In the genomic region with DNA sequence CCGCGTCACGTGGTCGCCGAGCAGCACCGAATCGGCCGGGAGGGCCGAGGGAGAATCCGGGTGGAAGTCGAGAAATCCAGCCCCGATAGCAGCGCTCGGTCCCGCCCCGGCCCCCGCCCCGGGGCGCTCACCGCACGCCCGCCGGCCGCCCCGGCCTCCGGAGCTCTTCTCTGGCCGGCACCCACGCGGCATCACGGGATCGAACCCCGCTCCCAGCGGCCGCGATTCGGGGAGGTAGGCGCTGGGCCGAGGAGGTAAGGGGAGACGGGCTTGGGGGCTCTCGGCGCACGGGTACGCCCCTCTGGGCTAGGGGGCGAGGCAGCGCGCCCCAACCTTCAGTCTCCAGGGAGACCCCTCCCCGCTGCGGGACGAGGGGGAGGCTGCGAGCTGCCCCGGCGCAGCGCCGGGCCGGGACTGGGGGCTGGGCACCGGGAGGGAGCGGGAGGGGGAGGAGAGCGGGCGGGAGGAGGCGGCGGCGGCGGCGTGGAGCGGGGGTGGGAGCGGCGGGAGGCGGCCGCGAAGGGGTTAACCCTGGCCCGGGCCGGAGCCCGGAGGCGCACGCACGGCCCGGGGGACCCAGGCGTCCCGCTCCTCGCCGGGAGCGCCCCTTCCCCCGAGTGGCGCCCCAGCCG, we compare ENCODE assay signal across 8 cellular contexts. TPM values are rescaled to one million over a fixed set of nuclear protein-coding genes. Genes with fewer than 3 reads are reported as not detected.
DNase-seq lines count a peak whose midpoint lies in the region; ATAC-seq and TF ChIP-seq lines count a peak whose summit lies in the region.

No MANE protein-coding gene starts in this region.

- peak overlapping the region; percentile 82 for H3K4me3 Mint-ChIP-seq in CD4-positive, alpha-beta T cell

- WGBS in liver, result under 1% methylated on average over 85 of the region's 85 CpGs

- peaks cover 24% of the 10 kb centered on the region for H3K4me1 ChIP-seq in HEK293 (ENCODE audit: control insufficient read depth, insufficient read depth, low read length)
- peaks cover 12 to 50% (median 38%) of the 10 kb centered on the region in 4 donors for H3K4me1 ChIP-seq in liver (ENCODE audit: control insufficient read depth in 4 of 4, insufficient read depth in 4 of 4, low read length in 3 of 4)

- H3K36me3 ChIP-seq in HEK293 (ENCODE audit: control insufficient read depth in 2 of 2, insufficient read depth in 1 of 2, low read length in 2 of 2) (no peaks in the 10 kb centered on the region; a peak in 1 of 3 replicates), liver (ENCODE audit: control insufficient read depth in 4 of 4, insufficient read depth in 3 of 4, low read depth in 1 of 4, low read length in 3 of 4) (peaks cover 0 to 10% (median 3%) of the 10 kb centered on the region in 4 donors)

- no peaks in the 10 kb centered on the region for H3K27me3 ChIP-seq in CD4-positive, alpha-beta T cell (ENCODE audit: control insufficient read depth, insufficient read depth, low read length)
- no peaks in the 10 kb centered on the region for H3K27me3 ChIP-seq in liver (ENCODE audit: control insufficient read depth in 4 of 4, insufficient read depth in 4 of 4, low read length in 3 of 4)

- peak; percentile 54 for ATAC-seq in CD4-positive, alpha-beta T cell (ENCODE audit: poor library complexity)
- ATAC-seq in GM21737 (IDR thresholded peaks at IDR 0.05; ENCODE audit: unreplicated experiment), result no peak

- CTCF ChIA-PET in CD4-positive, alpha-beta T cell (lab: Charles Lee), result no interaction called here
- CTCF ChIA-PET in HEK293 (lab: Yijun Ruan, JAX), result interaction anchor here (0.6 to 2.1 kb wide), 3 partner anchors 38 to 59 kb away, joined by 3 to 5 read pairs (median 3); no protein-coding TSS in a partner anchor

- H3K27me3 Mint-ChIP-seq in CD4-positive, alpha-beta T cell, result peaks cover 21% of the 10 kb centered on the region

- H3K9me3 Mint-ChIP-seq in CD4-positive, alpha-beta T cell, result no peaks in the 10 kb centered on the region

- no peak overlapping the region for H3K27ac Mint-ChIP-seq in CD4-positive, alpha-beta T cell

- peak in 4 of 10 experiments; percentile 7 to 37 (median 17) for DNase-seq in CD4-positive, alpha-beta T cell
- DNase-seq in T-helper 9 cell, result peak; percentile 5
- peak; percentile 57 for DNase-seq in choroid plexus epithelial cell (ENCODE audit: low read depth)
- DNase-seq in stimulated activated CD8-positive, alpha-beta memory T cell treated with anti-CD3 and anti-CD28 coated beads, Interleukin-12 subunit alpha, Interleukin-12 subunit beta, amount 100 ng/mL, for 4 hours (ENCODE audit: low read depth), result peak; percentile 19
- no peak for DNase-seq in putamen (ENCODE audit: low spot score)

- H3K27ac ChIP-seq in CD4-positive, alpha-beta T cell (ENCODE audit: low read depth, low read length), result no peak overlapping the region
- H3K27ac ChIP-seq in HEK293 (ENCODE audit: extremely low read depth, low read depth, low read length) (peak overlapping the region; percentile 92), liver (ENCODE audit: low read depth in 1 of 2, low read length in 2 of 2) (peak overlapping the region; percentile 98 to 99)

- TF ChIP-seq RAD21 in liver (IDR thresholded peaks at IDR 0.05), result no peak

- peak overlapping the region; percentile 57 to 58 for H3K9ac ChIP-seq in liver (ENCODE audit: low read depth in 1 of 2, low read length in 2 of 2)

- peaks cover 11% of the 10 kb centered on the region for H3K4me1 Mint-ChIP-seq in CD4-positive, alpha-beta T cell (ENCODE audit: low read depth)

- H3K9me3 ChIP-seq in CD4-positive, alpha-beta T cell (ENCODE audit: control insufficient read depth, low read length), result no peaks in the 10 kb centered on the region
- H3K9me3 ChIP-seq in HEK293 (ENCODE audit: control insufficient read depth, insufficient read depth, low read depth, low read length) (no peaks in the 10 kb centered on the region), liver (ENCODE audit: control insufficient read depth in 4 of 4, low read length in 3 of 4) (no peaks in the 10 kb centered on the region)

- intact Hi-C loops in CD4-positive, alpha-beta T cell (cut with DNase I, micrococcal nuclease), result no loop called here

- TF ChIP-seq CTCF in CD4-positive, alpha-beta T cell (IDR thresholded peaks at IDR 0.05), result no peak
- no peak for TF ChIP-seq CTCF in HEK293 (tag by site-specific recombination; IDR thresholded peaks at IDR 0.05)
- no peak for TF ChIP-seq CTCF in choroid plexus epithelial cell (conservative IDR thresholded peaks at IDR 0.05; ENCODE audit: low read depth, low read length)
- no peak for TF ChIP-seq CTCF in liver (IDR thresholded peaks at IDR 0.05; ENCODE audit: low read depth, low read length, missing input control)

- H3K4me3 ChIP-seq in HEK293 (ENCODE audit: low read depth, low read length), result peak overlapping the region; percentile 87
- H3K4me3 ChIP-seq in choroid plexus epithelial cell (ENCODE audit: low read depth, low read length), result peak overlapping the region; percentile 91
- peak overlapping the region; percentile 69 to 92 (median 82) for H3K4me3 ChIP-seq in liver (ENCODE audit: low read depth in 1 of 3, low read length in 3 of 3)

- POLR2A ChIA-PET in CD4-positive, alpha-beta T cell (lab: Charles Lee), result interaction anchor here (1.0 to 1.5 kb wide), 3 partner anchors 36 to 75 kb away, joined by 4 to 5 read pairs (median 5); partner anchors contain the start of gene RPS14
- POLR2A ChIA-PET in HEK293 (lab: Yijun Ruan, JAX), result interaction anchor here (0.6 to 3.5 kb wide), 4 partner anchors 12 to 36 kb away, joined by 3 to 11 read pairs (median 4); no protein-coding TSS in a partner anchor

- H3K36me3 Mint-ChIP-seq in CD4-positive, alpha-beta T cell (ENCODE audit: low read depth), result no peaks in the 10 kb centered on the region

TF ChIP-seq in HEK293, 187 proteins besides CTCF, POLR2A, EP300 and RAD21 (continues in another document):
- TF ChIP-seq ZNF610 (tag by site-specific recombination; IDR thresholded peaks at IDR 0.05; ENCODE audit: borderline replicate concordance) (no peak), GLIS1 (tag by site-specific recombination; IDR thresholded peaks at IDR 0.05) (no peak), MEIS1 (CRISPR knock-in tag; IDR thresholded peaks at IDR 0.05; ENCODE audit: borderline replicate concordance) (no peak), WT1 (tag by site-specific recombination; IDR thresholded peaks at IDR 0.05) (no peak), KLF17 (tag by site-specific recombination; IDR thresholded peaks at IDR 0.05) (0 out of 2 replicates have a peak, but pooled peaks have one; percentile 35), ZNF529 (tag by site-specific recombination; IDR thresholded peaks at IDR 0.05; ENCODE audit: insufficient replicate concordance) (no peak), ZNF549 (tag by site-specific recombination; IDR thresholded peaks at IDR 0.05) (no peak), ZBTB26 (tag by site-specific recombination; optimal IDR thresholded peaks at IDR 0.05) (peak; percentile 76)

TF ChIP-seq in liver, 16 proteins besides CTCF, POLR2A, EP300 and RAD21 (continues in another document):
- no peak for TF ChIP-seq ZBTB33 (IDR thresholded peaks at IDR 0.05)
- TF ChIP-seq EGR1 (IDR thresholded peaks at IDR 0.05; ENCODE audit: low read depth in 2 of 2), result no peak
- TF ChIP-seq MAX (IDR thresholded peaks at IDR 0.05), result no peak
- TF ChIP-seq FOXA1 (IDR thresholded peaks at IDR 0.05), result no peak
- TF ChIP-seq, protein P1, sequence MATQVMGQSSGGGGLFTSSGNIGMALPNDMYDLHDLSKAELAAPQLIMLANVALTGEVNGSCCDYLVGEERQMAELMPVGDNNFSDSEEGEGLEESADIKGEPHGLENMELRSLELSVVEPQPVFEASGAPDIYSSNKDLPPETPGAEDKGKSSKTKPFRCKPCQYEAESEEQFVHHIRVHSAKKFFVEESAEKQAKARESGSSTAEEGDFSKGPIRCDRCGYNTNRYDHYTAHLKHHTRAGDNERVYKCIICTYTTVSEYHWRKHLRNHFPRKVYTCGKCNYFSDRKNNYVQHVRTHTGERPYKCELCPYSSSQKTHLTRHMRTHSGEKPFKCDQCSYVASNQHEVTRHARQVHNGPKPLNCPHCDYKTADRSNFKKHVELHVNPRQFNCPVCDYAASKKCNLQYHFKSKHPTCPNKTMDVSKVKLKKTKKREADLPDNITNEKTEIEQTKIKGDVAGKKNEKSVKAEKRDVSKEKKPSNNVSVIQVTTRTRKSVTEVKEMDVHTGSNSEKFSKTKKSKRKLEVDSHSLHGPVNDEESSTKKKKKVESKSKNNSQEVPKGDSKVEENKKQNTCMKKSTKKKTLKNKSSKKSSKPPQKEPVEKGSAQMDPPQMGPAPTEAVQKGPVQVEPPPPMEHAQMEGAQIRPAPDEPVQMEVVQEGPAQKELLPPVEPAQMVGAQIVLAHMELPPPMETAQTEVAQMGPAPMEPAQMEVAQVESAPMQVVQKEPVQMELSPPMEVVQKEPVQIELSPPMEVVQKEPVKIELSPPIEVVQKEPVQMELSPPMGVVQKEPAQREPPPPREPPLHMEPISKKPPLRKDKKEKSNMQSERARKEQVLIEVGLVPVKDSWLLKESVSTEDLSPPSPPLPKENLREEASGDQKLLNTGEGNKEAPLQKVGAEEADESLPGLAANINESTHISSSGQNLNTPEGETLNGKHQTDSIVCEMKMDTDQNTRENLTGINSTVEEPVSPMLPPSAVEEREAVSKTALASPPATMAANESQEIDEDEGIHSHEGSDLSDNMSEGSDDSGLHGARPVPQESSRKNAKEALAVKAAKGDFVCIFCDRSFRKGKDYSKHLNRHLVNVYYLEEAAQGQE (IDR thresholded peaks at IDR 0.05), result no peak
- no peak for TF ChIP-seq GABPA (IDR thresholded peaks at IDR 0.05 in 1 of 2, conservative IDR thresholded peaks at IDR 0.05 in 1 of 2)
- no peak for TF ChIP-seq YY1 (IDR thresholded peaks at IDR 0.05)

RNA-seq across cellular contexts. Expression of gene NDST1, which starts 22.0 kb away (rescaled TPM):
- total RNA-seq in CD4-positive, alpha-beta T cell, result 1 to 10 TPM; 1.1 to 1.6 TPM
- total RNA-seq in liver, result 100 to 1,000 TPM in 1 of 2 donors, 10 to 100 TPM in 1; 39.5 to 103 TPM
- polyA plus RNA-seq in liver, result 10 to 100 TPM; 10.3 to 38.5 TPM

RNA-seq across cellular contexts. Expression of gene RPS14, which starts 36.3 kb away (rescaled TPM):
- total RNA-seq in CD4-positive, alpha-beta T cell, result 1,000 to 10,000 TPM; 5,224 to 5,317 TPM
- 100 to 1,000 TPM; 822 to 948 TPM for total RNA-seq in liver
- 100 to 1,000 TPM; 609 to 956 TPM for polyA plus RNA-seq in liver

Comparison
In these comparisons a context has a peak if more than half of its experiments do, and no peak if none do; other contexts are left out.
1. RNA of gene NDST1, which starts 22.0 kb away (total RNA-seq): 39.5 to 103 TPM in liver; 1.1 to 1.6 TPM in CD4-positive, alpha-beta T cell; every median in the first group is over 10 times any median in the second.
2. RNA of gene RPS14, which starts 36.3 kb away (total RNA-seq): 5,224 to 5,317 TPM in CD4-positive, alpha-beta T cell; 822 to 948 TPM in liver; every median in the first group is over 4 times any median in the second.
3. Peak in every context shown above with its lines, with median percentiles within 50 percentile points of each other: H3K4me3 ChIP-seq.